ENCODE assay signal across 9 cellular contexts in the genomic region with DNA sequence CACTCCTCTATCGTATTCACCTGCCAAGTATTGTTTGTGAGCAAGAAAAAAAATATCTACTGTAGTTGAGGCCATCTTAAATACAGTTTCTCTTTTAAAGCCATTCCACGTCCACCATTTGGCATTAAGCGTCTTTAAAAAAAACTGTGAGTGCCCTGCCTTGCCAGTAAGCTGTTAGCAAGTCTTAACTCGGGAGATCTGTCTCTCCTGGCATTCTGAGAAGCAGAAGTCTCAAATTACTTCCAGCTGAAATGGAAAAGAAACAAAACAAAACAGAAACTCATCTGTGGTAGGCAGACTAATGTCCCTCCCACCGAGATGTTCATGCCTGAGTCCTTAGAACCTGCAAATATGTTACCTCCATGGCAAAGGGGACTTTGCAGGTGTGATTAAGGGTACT.
DNase-seq lines count a peak whose midpoint lies in the region; ATAC-seq lines count a peak whose summit lies in the region.
"Had no signal": no experiment of that assay in that cellular context is flagged by ENCODE, and none has a peak within 500 bp of the region (broad histone marks: within the 10 kb centered on the region; RNA-seq: fewer than 3 reads in every experiment).

No MANE protein-coding gene starts in this region.

- no peaks in the 10 kb centered on the region for H3K27me3 ChIP-seq in duodenal mucosa (ENCODE audit: control insufficient read depth in 1 of 2, insufficient read depth in 2 of 2, low read length in 2 of 2)
- H3K27me3 ChIP-seq in muscle layer of colon (ENCODE audit: control insufficient read depth in 1 of 2, insufficient read depth in 2 of 2, low read length in 2 of 2) = no peaks in the 10 kb centered on the region

- no peak for DNase-seq in Right ventricle myocardium inferior (ENCODE audit: missing footprints)
- no peak for DNase-seq in cardiac septum (ENCODE audit: low spot score)
- no peak for DNase-seq in NCI-H526 (lab: John Stamatoyannopoulos, UW)
- DNase-seq in activated CD8-positive, alpha-beta memory T cell treated with anti-CD3 and anti-CD28 coated beads, Interleukin-2, amount 50 U/mL, for 48 hours = no peak
- no peak for DNase-seq in UCSD-AML1 (lab: John Stamatoyannopoulos, UW; ENCODE audit: unreplicated experiment)
- DNase-seq: T-helper 1 cell had no signal

- H3K9ac ChIP-seq in duodenal mucosa (ENCODE audit: low read depth in 1 of 2, low read length in 2 of 2) (no peak overlapping the region), muscle layer of colon (ENCODE audit: low read length) (peak overlapping the region; percentile 1)

- H3K9me3 ChIP-seq in duodenal mucosa (ENCODE audit: control insufficient read depth in 1 of 2, low read length in 2 of 2) (no peaks in the 10 kb centered on the region), muscle layer of colon (ENCODE audit: low read length) (no peaks in the 10 kb centered on the region)

- peaks cover 14 to 22% of the 10 kb centered on the region in 2 donors for H3K4me1 ChIP-seq in duodenal mucosa (ENCODE audit: control insufficient read depth in 1 of 2, insufficient read depth in 2 of 2, low read length in 2 of 2)
- H3K4me1 ChIP-seq in muscle layer of colon (ENCODE audit: insufficient read depth, low read length) = peaks cover 33% of the 10 kb centered on the region

- ATAC-seq in Right ventricle myocardium inferior = peak; percentile 78
- ATAC-seq in HG03520 (IDR thresholded peaks at IDR 0.05; ENCODE audit: unreplicated experiment) = no peak

- peak overlapping the region; percentile 55 for H3K27ac ChIP-seq in duodenal mucosa (ENCODE audit: low read depth, low read length)
- peak overlapping the region; percentile 89 for H3K27ac ChIP-seq in muscle layer of colon (ENCODE audit: low read depth, low read length)

- H3K36me3 ChIP-seq in duodenal mucosa (ENCODE audit: control insufficient read depth in 1 of 2, insufficient read depth in 2 of 2, low read length in 2 of 2) = no peaks in the 10 kb centered on the region
- H3K36me3 ChIP-seq in muscle layer of colon (ENCODE audit: insufficient read depth, low read length) = no peaks in the 10 kb centered on the region

- intact Hi-C loops in Right ventricle myocardium inferior (cut with DNase I) (loop anchor here (2.0 kb wide), 1 partner anchor 19 kb away; no protein-coding TSS in a partner anchor), cardiac septum (cut with DNase I) (loop anchor here (5.0 kb wide), 1 partner anchor 231 kb away; a partner anchor contains a TSS)

- no peak overlapping the region for H3K4me3 ChIP-seq in duodenal mucosa (ENCODE audit: low read depth in 1 of 2, low read length in 2 of 2)
- peak overlapping the region in 1 of 2 donors; percentile 23 for H3K4me3 ChIP-seq in muscle layer of colon (ENCODE audit: low read depth in 1 of 2, low read length in 2 of 2)
